ENCODE assay signal across 16 cellular contexts in genomic region chr1:61092643-61093042, GRCh38. TPM values are rescaled to one million over a fixed set of nuclear protein-coding genes. Genes with fewer than 3 reads are reported as not detected.
DNase-seq lines count a peak whose midpoint lies in the region; ATAC-seq and TF ChIP-seq lines count a peak whose summit lies in the region.
"Had no signal": no experiment of that assay in that cellular context is flagged by ENCODE, and none has a peak within 500 bp of the region (broad histone marks: within the 10 kb centered on the region; RNA-seq: fewer than 3 reads in every experiment).

No MANE protein-coding gene starts in this region.

- TF ChIP-seq CTCF in HEK293 (tag by site-specific recombination; IDR thresholded peaks at IDR 0.05) (no peak), RWPE2 (IDR thresholded peaks at IDR 0.05; ENCODE audit: poor library complexity, severe bottlenecking) (no peak), mesothelial cell of epicardium (IDR thresholded peaks at IDR 0.05; ENCODE audit: unreplicated experiment) (no peak)

- no peaks in the 10 kb centered on the region for H3K9me3 Mint-ChIP-seq in mesothelial cell of epicardium
- H3K9me3 Mint-ChIP-seq in activated CD4-positive, alpha-beta memory T cell treated with anti-CD3 and anti-CD28 coated beads for 36 hours: no peaks in the 10 kb centered on the region
- H3K9me3 Mint-ChIP-seq: HFFc6 had no signal

- H3K9me3 ChIP-seq in HEK293 (ENCODE audit: control insufficient read depth, insufficient read depth, low read depth, low read length): no peaks in the 10 kb centered on the region
- H3K9me3 ChIP-seq in RWPE2 (ENCODE audit: severe bottlenecking): no peaks in the 10 kb centered on the region
- H3K9me3 ChIP-seq: vagina had no signal

- CTCF ChIA-PET in HEK293 (lab: Yijun Ruan, JAX): interaction anchor here (0.6 to 1.5 kb wide), 2 partner anchors 219 to 761 kb away, joined by 5 to 7 read pairs; no protein-coding TSS in a partner anchor
- CTCF ChIA-PET in activated CD4-positive, alpha-beta memory T cell treated with anti-CD3 and anti-CD28 coated beads for 36 hours (lab: Charles Lee): interaction anchor here (2.5 kb wide), 1 partner anchor 43 kb away, joined by 9 read pairs; no protein-coding TSS in a partner anchor

- H3K4me1 ChIP-seq in HEK293 (ENCODE audit: control insufficient read depth, insufficient read depth, low read length): peaks cover 33% of the 10 kb centered on the region
- H3K4me1 ChIP-seq in RWPE2 (ENCODE audit: insufficient read depth, poor library complexity, severe bottlenecking): peaks cover 70% of the 10 kb centered on the region

- peak; percentile 76 for DNase-seq in DMS 273 (lab: John Stamatoyannopoulos, UW; ENCODE audit: unreplicated experiment)
- no peak for DNase-seq in RWPE2 (ENCODE audit: low spot score)
- DNase-seq in mesothelial cell of epicardium (ENCODE audit: low spot score in 2 of 2, unreplicated experiment in 2 of 2): no peak
- DNase-seq in amniotic stem cell (lab: John Stamatoyannopoulos, UW): no peak
- DNase-seq in activated CD4-positive, alpha-beta memory T cell treated with anti-CD3 and anti-CD28 coated beads for 36 hours: no peak
- DNase-seq in NCI-H226: no peak
- DNase-seq: HFFc6, islet precursor cell, Kasumi-1, posterior cingulate gyrus, T1000 had no signal

- peaks cover 70% of the 10 kb centered on the region for H3K4me1 Mint-ChIP-seq in mesothelial cell of epicardium
- H3K4me1 Mint-ChIP-seq in activated CD4-positive, alpha-beta memory T cell treated with anti-CD3 and anti-CD28 coated beads for 36 hours (ENCODE audit: low read depth): peaks cover 10% of the 10 kb centered on the region

- POLR2A ChIA-PET in HEK293 (lab: Yijun Ruan, JAX): interaction anchor here (0.9 to 1.8 kb wide), 3 partner anchors 11 to 42 kb away, joined by 4 to 7 read pairs (median 5); partner anchors contain the start of gene NFIA
- POLR2A ChIA-PET in activated CD4-positive, alpha-beta memory T cell treated with anti-CD3 and anti-CD28 coated beads for 36 hours (lab: Charles Lee): no interaction called here

- ATAC-seq in RWPE2 (ENCODE audit: low read depth): 0 out of 3 replicates have a peak, but pooled peaks have one; percentile 15
- ATAC-seq in HG02981 (IDR thresholded peaks at IDR 0.05; ENCODE audit: unreplicated experiment): no peak

- no peaks in the 10 kb centered on the region for H3K27me3 ChIP-seq in RWPE2 (ENCODE audit: insufficient read depth, poor library complexity, severe bottlenecking)
- H3K27me3 ChIP-seq: vagina had no signal

- H3K36me3 Mint-ChIP-seq in mesothelial cell of epicardium: peaks cover 19% of the 10 kb centered on the region
- H3K36me3 Mint-ChIP-seq in activated CD4-positive, alpha-beta memory T cell treated with anti-CD3 and anti-CD28 coated beads for 36 hours: peaks cover 17% of the 10 kb centered on the region

- H3K36me3 ChIP-seq in HEK293 (ENCODE audit: control insufficient read depth in 2 of 2, insufficient read depth in 1 of 2, low read length in 2 of 2) (peaks cover 0 to 18% of the 10 kb centered on the region in 2 experiments; a peak in 2 of 3 replicates), RWPE2 (ENCODE audit: low read depth) (peaks cover 36% of the 10 kb centered on the region)

- H3K27ac ChIP-seq in HEK293 (ENCODE audit: extremely low read depth, low read depth, low read length) (no peak overlapping the region), RWPE2 (ENCODE audit: poor library complexity, severe bottlenecking) (no peak overlapping the region)
- H3K27ac ChIP-seq: HL-60, RWPE1, vagina had no signal

- intact Hi-C loops in activated CD4-positive, alpha-beta memory T cell treated with anti-CD3 and anti-CD28 coated beads for 36 hours (cut with micrococcal nuclease): no loop called here

- H3K4me3 Mint-ChIP-seq in mesothelial cell of epicardium: no peak overlapping the region
- H3K4me3 Mint-ChIP-seq in activated CD4-positive, alpha-beta memory T cell treated with anti-CD3 and anti-CD28 coated beads for 36 hours: no peak overlapping the region
- H3K4me3 Mint-ChIP-seq: HFFc6 had no signal

- H3K27me3 Mint-ChIP-seq in mesothelial cell of epicardium (ENCODE audit: low read depth): no peaks in the 10 kb centered on the region
- peaks cover 2% of the 10 kb centered on the region for H3K27me3 Mint-ChIP-seq in activated CD4-positive, alpha-beta memory T cell treated with anti-CD3 and anti-CD28 coated beads for 36 hours

- H3K4me3 ChIP-seq in HEK293 (ENCODE audit: low read depth, low read length): no peak overlapping the region
- no peak overlapping the region for H3K4me3 ChIP-seq in RWPE2 (ENCODE audit: severe bottlenecking)
- H3K4me3 ChIP-seq: vagina had no signal

- H3K27ac Mint-ChIP-seq in mesothelial cell of epicardium: peak overlapping the region; percentile 51
- no peak overlapping the region for H3K27ac Mint-ChIP-seq in activated CD4-positive, alpha-beta memory T cell treated with anti-CD3 and anti-CD28 coated beads for 36 hours
- H3K27ac Mint-ChIP-seq: HFFc6 had no signal

TF ChIP-seq in HEK293, 187 proteins besides CTCF, POLR2A, EP300 and RAD21:
- TF ChIP-seq ZNF514 (tag by site-specific recombination; IDR thresholded peaks at IDR 0.05): no peak
- no peak for TF ChIP-seq GLIS2 (tag by site-specific recombination; IDR thresholded peaks at IDR 0.05)
- 0 out of 2 replicates have a peak, but pooled peaks have one; percentile 20 for TF ChIP-seq ZNF600 (tag by site-specific recombination; IDR thresholded peaks at IDR 0.05)

RNA-seq across cellular contexts. Expression of gene NFIA, which starts 10.3 kb away (rescaled TPM):
- 152 to 163 TPM (median 162 TPM) in 3 replicates for total RNA-seq in mesothelial cell of epicardium
- total RNA-seq in activated CD4-positive, alpha-beta memory T cell treated with anti-CD3 and anti-CD28 coated beads for 36 hours: 1 to 10 TPM; 5.3 to 7.1 TPM

Comparison
In these comparisons a context has a peak if more than half of its experiments do, and no peak if none do; other contexts are left out.
1. RNA of gene NFIA, which starts 10.3 kb away (total RNA-seq): 152 to 163 TPM in mesothelial cell of epicardium; 5.3 to 7.1 TPM in activated CD4-positive, alpha-beta memory T cell treated with anti-CD3 and anti-CD28 coated beads for 36 hours; every median in the first group is over 10 times any median in the second.